In the genomic region with DNA sequence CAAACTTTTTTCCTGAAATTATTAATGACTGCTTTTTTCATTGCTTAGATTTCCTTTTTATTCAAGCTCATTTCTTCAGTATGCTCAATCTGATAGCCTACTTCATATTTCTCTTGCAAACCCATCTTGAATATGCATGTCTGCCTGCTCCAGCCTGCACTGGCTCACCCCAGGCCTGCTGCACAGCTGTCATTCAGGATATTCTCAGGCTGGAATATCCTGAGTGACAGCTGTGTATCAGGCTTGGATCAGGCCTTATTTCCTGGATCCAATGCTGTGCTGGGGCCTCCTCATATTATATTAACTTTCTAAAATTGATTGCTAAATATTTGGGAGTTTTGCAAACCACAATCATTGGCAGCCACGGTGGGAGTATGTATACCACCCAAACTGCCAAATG, we compare ENCODE assay signal across 27 cellular contexts.
"Had no signal": no experiment of that assay in that cellular context is flagged by ENCODE, and none has a peak within 500 bp of the region (broad histone marks: within the 10 kb centered on the region; RNA-seq: fewer than 3 reads in every experiment).

No MANE protein-coding gene starts in this region.

- DNase-seq: activated CD4-positive, alpha-beta T cell treated with anti-CD3 and anti-CD28 coated beads for 48 hours; activated CD4-positive, alpha-beta T cell treated with anti-CD3 and anti-CD28 coated beads, Interleukin-2, amount 50 U/mL, for 4 hours; activated CD4-positive, CD25-positive, alpha-beta regulatory T cell treated with anti-CD3 and anti-CD28 coated beads, Interleukin-2, amount 50 U/mL, for 72 hours; activated CD8-positive, alpha-beta memory T cell treated with anti-CD3 and anti-CD28 coated beads, Interleukin-2, amount 10 ng/mL, durations not matched to agents 7 days and 5 days; activated CD8-positive, alpha-beta T cell treated with anti-CD3 and anti-CD28 coated beads, Interleukin-2, amount 10 ng/mL, durations not matched to agents 7 days and 5 days; activated effector memory CD4-positive, alpha-beta T cell treated with Interleukin-2 at 50 U/mL for 16 hours; activated naive CD4-positive, alpha-beta T cell; activated naive CD8-positive, alpha-beta T cell treated with anti-CD3 and anti-CD28 coated beads, Interleukin-2, amount 50 U/mL, for 24 hours; activated T-cell treated with anti-CD3 and anti-CD28 coated beads, Interleukin-2, amount 50 U/mL, for 24 hours; amniotic stem cell; body of pancreas; central memory CD4-positive, alpha-beta T cell; KBM-7; NCI-H1092; NCI-H1417; NCI-H1930; NCI-H345; NCI-H510A; NCI-H526 treated with DMSO at 0.1 percent for 48 hours; PC-3; SHP77 treated with DMSO at 0.1 percent for 48 hours; T-helper 17 cell; T-helper 9 cell had no signal

- H3K27me3 ChIP-seq: ascending aorta, body of pancreas had no signal

- H3K4me1 Mint-ChIP-seq: activated CD8-positive, alpha-beta memory T cell treated with anti-CD3 and anti-CD28 coated beads, Interleukin-2, amount 10 ng/mL, durations not matched to agents 7 days and 5 days; activated naive CD8-positive, alpha-beta T cell treated with anti-CD3 and anti-CD28 coated beads, Interleukin-2, amount 50 U/mL, for 24 hours; T-helper 17 cell; WTC11 had no signal

- ATAC-seq: activated CD8-positive, alpha-beta memory T cell treated with anti-CD3 and anti-CD28 coated beads, Interleukin-2, amount 10 ng/mL, durations not matched to agents 7 days and 5 days; activated CD8-positive, alpha-beta T cell treated with anti-CD3 and anti-CD28 coated beads, Interleukin-2, amount 10 ng/mL, durations not matched to agents 7 days and 5 days; activated naive CD4-positive, alpha-beta T cell treated with anti-CD3 and anti-CD28 coated beads, Interleukin-2, amount 50 U/mL, for 72 hours; activated naive CD8-positive, alpha-beta T cell treated with anti-CD3 and anti-CD28 coated beads, Interleukin-2, amount 50 U/mL, for 24 hours; body of pancreas; PC-3; T-helper 17 cell; WTC11 had no signal

- H3K4me3 Mint-ChIP-seq: activated CD8-positive, alpha-beta memory T cell treated with anti-CD3 and anti-CD28 coated beads, Interleukin-2, amount 10 ng/mL, durations not matched to agents 7 days and 5 days; activated CD8-positive, alpha-beta T cell treated with anti-CD3 and anti-CD28 coated beads, Interleukin-2, amount 10 ng/mL, durations not matched to agents 7 days and 5 days; activated naive CD8-positive, alpha-beta T cell treated with anti-CD3 and anti-CD28 coated beads, Interleukin-2, amount 50 U/mL, for 24 hours; activated T-cell treated with anti-CD3 and anti-CD28 coated beads, Interleukin-2, amount 50 U/mL, for 24 hours; activated T-helper 1 cell treated with anti-CD3 and anti-CD28 coated beads, Interleukin-12 subunit alpha, Interleukin-12 subunit beta, Interleukin-2, Interleukin-4 antibody, amounts not matched to agents 30 ng/mL and 10 ng/mL and 1 ng/mL, durations not matched to agents 14 hours and 24 hours and 36 hours; T-helper 17 cell; WTC11 had no signal

- H3K9me3 ChIP-seq: ascending aorta, body of pancreas had no signal

- H3K9me3 Mint-ChIP-seq: activated naive CD4-positive, alpha-beta T cell treated with anti-CD3 and anti-CD28 coated beads, Interleukin-2, amount 50 U/mL, for 72 hours; activated naive CD8-positive, alpha-beta T cell treated with anti-CD3 and anti-CD28 coated beads, Interleukin-2, amount 50 U/mL, for 24 hours; activated T-cell treated with anti-CD3 and anti-CD28 coated beads, Interleukin-2, amount 50 U/mL, for 24 hours; activated T-helper 1 cell treated with anti-CD3 and anti-CD28 coated beads, Interleukin-12 subunit alpha, Interleukin-12 subunit beta, Interleukin-2, Interleukin-4 antibody, amounts not matched to agents 30 ng/mL and 10 ng/mL and 1 ng/mL, durations not matched to agents 14 hours and 24 hours and 36 hours; WTC11 had no signal

- H3K36me3 Mint-ChIP-seq: activated CD8-positive, alpha-beta memory T cell treated with anti-CD3 and anti-CD28 coated beads, Interleukin-2, amount 10 ng/mL, durations not matched to agents 7 days and 5 days; activated naive CD4-positive, alpha-beta T cell treated with anti-CD3 and anti-CD28 coated beads, Interleukin-2, amount 50 U/mL, for 72 hours; WTC11 had no signal

- H3K27me3 Mint-ChIP-seq: activated CD8-positive, alpha-beta memory T cell treated with anti-CD3 and anti-CD28 coated beads, Interleukin-2, amount 10 ng/mL, durations not matched to agents 7 days and 5 days; activated naive CD8-positive, alpha-beta T cell treated with anti-CD3 and anti-CD28 coated beads, Interleukin-2, amount 50 U/mL, for 24 hours; activated T-cell treated with anti-CD3 and anti-CD28 coated beads, Interleukin-2, amount 50 U/mL, for 24 hours; T-helper 17 cell had no signal

- H3K4me3 ChIP-seq: ascending aorta, body of pancreas had no signal

- H3K4me1 ChIP-seq: ascending aorta, body of pancreas had no signal

- H3K27ac Mint-ChIP-seq: activated CD8-positive, alpha-beta memory T cell treated with anti-CD3 and anti-CD28 coated beads, Interleukin-2, amount 10 ng/mL, durations not matched to agents 7 days and 5 days; activated CD8-positive, alpha-beta T cell treated with anti-CD3 and anti-CD28 coated beads, Interleukin-2, amount 10 ng/mL, durations not matched to agents 7 days and 5 days; activated naive CD4-positive, alpha-beta T cell treated with anti-CD3 and anti-CD28 coated beads, Interleukin-2, amount 50 U/mL, for 72 hours; activated naive CD8-positive, alpha-beta T cell treated with anti-CD3 and anti-CD28 coated beads, Interleukin-2, amount 50 U/mL, for 24 hours; activated T-cell treated with anti-CD3 and anti-CD28 coated beads, Interleukin-2, amount 50 U/mL, for 24 hours; activated T-helper 1 cell treated with anti-CD3 and anti-CD28 coated beads, Interleukin-12 subunit alpha, Interleukin-12 subunit beta, Interleukin-2, Interleukin-4 antibody, amounts not matched to agents 30 ng/mL and 10 ng/mL and 1 ng/mL, durations not matched to agents 14 hours and 24 hours and 36 hours; T-helper 17 cell; WTC11 had no signal

- H3K36me3 ChIP-seq: ascending aorta had no signal

- H3K27ac ChIP-seq: ascending aorta, body of pancreas had no signal
